In the genomic region with DNA sequence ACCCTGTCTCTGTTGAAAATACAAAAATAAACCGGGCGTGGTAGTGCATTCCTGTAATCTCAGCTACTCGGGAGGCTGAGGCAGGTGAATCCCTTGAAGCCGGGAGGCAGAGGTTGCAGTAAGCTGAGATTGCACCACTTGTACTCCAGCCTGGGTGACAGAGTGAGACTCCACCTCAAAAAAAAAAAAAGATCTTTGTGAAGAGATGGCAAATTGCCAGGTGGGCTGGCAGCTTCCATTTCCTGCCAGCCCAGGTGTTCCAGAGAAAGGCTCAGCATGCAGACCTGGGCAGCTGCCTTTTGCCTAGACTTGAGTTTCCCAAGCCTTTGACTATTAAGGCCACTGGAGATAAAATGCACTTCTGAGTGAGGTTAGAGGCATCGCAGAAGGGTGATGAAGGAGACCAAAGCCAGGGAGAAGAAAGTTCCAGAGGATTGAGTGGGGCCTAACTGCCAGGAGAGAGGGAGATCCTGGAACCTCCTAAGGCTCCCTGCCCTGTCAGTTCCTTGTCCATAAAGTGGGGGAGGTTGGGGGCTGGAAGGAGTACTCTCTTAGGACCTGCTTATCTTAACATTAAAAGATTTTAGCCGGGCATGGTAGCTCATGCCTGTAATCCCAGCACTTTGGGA, we compare ENCODE assay signal across 8 cellular contexts. TPM values are rescaled to one million over a fixed set of nuclear protein-coding genes. Genes with fewer than 3 reads are reported as not detected.
A peak's percentile ranks its signal among the peaks of the same experiment; 100 is the strongest.
DNase-seq lines count a peak whose midpoint lies in the region; ATAC-seq, FAIRE-seq and TF ChIP-seq lines count a peak whose summit lies in the region.

No MANE protein-coding gene starts in this region.

- H3K9me3 ChIP-seq in esophagus squamous epithelium = no peaks in the 10 kb centered on the region

- peak; percentile 38 for DNase-seq in stimulated activated CD4-positive, alpha-beta T cell treated with anti-CD3 and anti-CD28 coated beads, Interleukin-15, amount 100 ng/mL, for 24 hours
- no peak for DNase-seq in stimulated activated CD4-positive, alpha-beta T cell treated with anti-CD3 and anti-CD28 coated beads, Interleukin-12 subunit alpha, Interleukin-12 subunit beta, amount 100 ng/mL, for 4 hours
- DNase-seq in RCC 7860 (ENCODE audit: low spot score) (peak; percentile 27), esophagus squamous epithelium (lab: John Stamatoyannopoulos, UW) (no peak), ureter (ENCODE audit: low spot score) (peak; percentile 77), T1000 (lab: John Stamatoyannopoulos, UW) (no peak), GM12892 (ENCODE audit: insufficient read length) (no peak)

- H3K27me3 ChIP-seq in esophagus squamous epithelium = no peaks in the 10 kb centered on the region

- peaks cover 39 to 63% (median 53%) of the 10 kb centered on the region in 3 donors for H3K4me1 ChIP-seq in esophagus squamous epithelium

- no peak for ATAC-seq in GM18520 (IDR thresholded peaks at IDR 0.05; ENCODE audit: unreplicated experiment)

- H3K36me3 ChIP-seq in esophagus squamous epithelium = no peaks in the 10 kb centered on the region

- intact Hi-C loops in esophagus squamous epithelium (cut with DNase I) = no loop called here

- H3K4me3 ChIP-seq in esophagus squamous epithelium = no peak overlapping the region

- WGBS in esophagus squamous epithelium, 2 donors = 29 to 50% methylated on average over 6 of the region's 6 CpGs

- peak overlapping the region; percentile 78 to 96 (median 90) for H3K27ac ChIP-seq in esophagus squamous epithelium

- no peak for TF ChIP-seq POLR2A in esophagus squamous epithelium (IDR thresholded peaks at IDR 0.05)
- no peak for TF ChIP-seq POLR2A in GM12892 (IDR thresholded peaks at IDR 0.05; ENCODE audit: low read depth, low read length)

- FAIRE-seq in RCC 7860 (lab: Jason Lieb, UNC) (no peak), GM12892 (lab: Jason Lieb, UNC) (no peak)

- TF ChIP-seq CTCF in esophagus squamous epithelium (IDR thresholded peaks at IDR 0.05) = no peak

RNA-seq across cellular contexts. Expression of a gene that starts 10.0 kb away (rescaled TPM):
- total RNA-seq in esophagus squamous epithelium = 100 to 1,000 TPM in 3 of 4 donors, 10 to 100 TPM in 1; 49.4 to 384 (median 138) TPM
- 525 TPM for total RNA-seq in ureter
- polyA plus RNA-seq in GM12892 (2012; ENCODE audit: missing spikeins) = 158 TPM

RNA-seq across cellular contexts. Expression of a gene that starts 47.7 kb away (rescaled TPM):
- total RNA-seq in esophagus squamous epithelium = 10 to 100 TPM; 18.7 to 28.4 (median 24.7) TPM
- 39.3 TPM for total RNA-seq in ureter
- 55.1 TPM for polyA plus RNA-seq in GM12892 (2012; ENCODE audit: missing spikeins)

RNA-seq across cellular contexts. Expression of a gene that starts 47.9 kb away (rescaled TPM):
- total RNA-seq in esophagus squamous epithelium = 100 to 1,000 TPM in 1 of 4 donors, 10 to 100 TPM in 3; 34.2 to 104 (median 58.1) TPM
- total RNA-seq in ureter = 134 TPM
- polyA plus RNA-seq in GM12892 (2012; ENCODE audit: missing spikeins) = 146 TPM

Comparison
In these comparisons a context has a peak if more than half of its experiments do, and no peak if none do; other contexts are left out.
1. DNase-seq: peak in stimulated activated CD4-positive, alpha-beta T cell treated with anti-CD3 and anti-CD28 coated beads, Interleukin-15, amount 100 ng/mL, for 24 hours (single experiment), RCC 7860 (single experiment) and ureter (single experiment); none in stimulated activated CD4-positive, alpha-beta T cell treated with anti-CD3 and anti-CD28 coated beads, Interleukin-12 subunit alpha, Interleukin-12 subunit beta, amount 100 ng/mL, for 4 hours (single experiment), esophagus squamous epithelium (single experiment), T1000 (single experiment) and GM12892 (single experiment).